Comparison of ENCODE assay signal across 2 cellular contexts in the genomic region with DNA sequence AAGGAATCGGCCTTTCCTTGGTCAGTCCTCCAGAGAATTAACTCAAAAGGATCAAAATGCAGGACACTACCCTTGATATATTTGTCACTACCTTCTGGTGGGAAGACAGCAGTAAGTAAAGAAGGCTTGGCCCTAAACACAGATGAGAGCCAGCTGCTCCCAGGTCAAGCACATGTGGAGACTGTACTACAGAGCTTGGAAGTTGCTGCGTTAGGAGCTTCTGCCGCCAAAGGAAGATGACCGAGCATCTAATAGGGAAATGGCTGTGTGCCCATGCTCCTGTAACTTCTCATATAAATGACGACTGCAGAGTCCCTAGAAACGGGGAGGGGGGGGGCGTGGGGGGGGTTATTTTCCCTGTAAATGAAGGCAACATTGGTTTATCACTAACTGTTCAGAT.
TF ChIP-seq lines count a peak whose summit lies in the region.

No MANE protein-coding gene starts in this region.

TF ChIP-seq in liver, 16 proteins besides CTCF, POLR2A, EP300 and RAD21 (continued from another document):
- TF ChIP-seq, protein P1, sequence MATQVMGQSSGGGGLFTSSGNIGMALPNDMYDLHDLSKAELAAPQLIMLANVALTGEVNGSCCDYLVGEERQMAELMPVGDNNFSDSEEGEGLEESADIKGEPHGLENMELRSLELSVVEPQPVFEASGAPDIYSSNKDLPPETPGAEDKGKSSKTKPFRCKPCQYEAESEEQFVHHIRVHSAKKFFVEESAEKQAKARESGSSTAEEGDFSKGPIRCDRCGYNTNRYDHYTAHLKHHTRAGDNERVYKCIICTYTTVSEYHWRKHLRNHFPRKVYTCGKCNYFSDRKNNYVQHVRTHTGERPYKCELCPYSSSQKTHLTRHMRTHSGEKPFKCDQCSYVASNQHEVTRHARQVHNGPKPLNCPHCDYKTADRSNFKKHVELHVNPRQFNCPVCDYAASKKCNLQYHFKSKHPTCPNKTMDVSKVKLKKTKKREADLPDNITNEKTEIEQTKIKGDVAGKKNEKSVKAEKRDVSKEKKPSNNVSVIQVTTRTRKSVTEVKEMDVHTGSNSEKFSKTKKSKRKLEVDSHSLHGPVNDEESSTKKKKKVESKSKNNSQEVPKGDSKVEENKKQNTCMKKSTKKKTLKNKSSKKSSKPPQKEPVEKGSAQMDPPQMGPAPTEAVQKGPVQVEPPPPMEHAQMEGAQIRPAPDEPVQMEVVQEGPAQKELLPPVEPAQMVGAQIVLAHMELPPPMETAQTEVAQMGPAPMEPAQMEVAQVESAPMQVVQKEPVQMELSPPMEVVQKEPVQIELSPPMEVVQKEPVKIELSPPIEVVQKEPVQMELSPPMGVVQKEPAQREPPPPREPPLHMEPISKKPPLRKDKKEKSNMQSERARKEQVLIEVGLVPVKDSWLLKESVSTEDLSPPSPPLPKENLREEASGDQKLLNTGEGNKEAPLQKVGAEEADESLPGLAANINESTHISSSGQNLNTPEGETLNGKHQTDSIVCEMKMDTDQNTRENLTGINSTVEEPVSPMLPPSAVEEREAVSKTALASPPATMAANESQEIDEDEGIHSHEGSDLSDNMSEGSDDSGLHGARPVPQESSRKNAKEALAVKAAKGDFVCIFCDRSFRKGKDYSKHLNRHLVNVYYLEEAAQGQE (IDR thresholded peaks at IDR 0.05), result no peak

TF ChIP-seq in HepG2, 621 proteins besides CTCF, POLR2A, EP300 and RAD21 (continued from another document):
- TF ChIP-seq, protein P2, sequence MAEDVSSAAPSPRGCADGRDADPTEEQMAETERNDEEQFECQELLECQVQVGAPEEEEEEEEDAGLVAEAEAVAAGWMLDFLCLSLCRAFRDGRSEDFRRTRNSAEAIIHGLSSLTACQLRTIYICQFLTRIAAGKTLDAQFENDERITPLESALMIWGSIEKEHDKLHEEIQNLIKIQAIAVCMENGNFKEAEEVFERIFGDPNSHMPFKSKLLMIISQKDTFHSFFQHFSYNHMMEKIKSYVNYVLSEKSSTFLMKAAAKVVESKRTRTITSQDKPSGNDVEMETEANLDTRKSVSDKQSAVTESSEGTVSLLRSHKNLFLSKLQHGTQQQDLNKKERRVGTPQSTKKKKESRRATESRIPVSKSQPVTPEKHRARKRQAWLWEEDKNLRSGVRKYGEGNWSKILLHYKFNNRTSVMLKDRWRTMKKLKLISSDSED (CRISPR knock-in tag; IDR thresholded peaks at IDR 0.05), result no peak
- TF ChIP-seq ZNF530 (CRISPR knock-in tag; IDR thresholded peaks at IDR 0.05; ENCODE audit: low read depth) (no peak), ARHGAP35 (CRISPR knock-in tag; IDR thresholded peaks at IDR 0.05; ENCODE audit: borderline replicate concordance) (no peak), REXO4 (CRISPR knock-in tag; IDR thresholded peaks at IDR 0.05; ENCODE audit: borderline replicate concordance) (no peak), SUZ12 (IDR thresholded peaks at IDR 0.05; ENCODE audit: low read depth, low read length) (no peak), HHEX (CRISPR knock-in tag; IDR thresholded peaks at IDR 0.05) (no peak), ZNF83 (CRISPR knock-in tag; IDR thresholded peaks at IDR 0.05; ENCODE audit: borderline replicate concordance) (no peak), ZNF546 (CRISPR knock-in tag; conservative IDR thresholded peaks at IDR 0.05) (no peak), CENPT (CRISPR knock-in tag; IDR thresholded peaks at IDR 0.05; ENCODE audit: low read depth) (no peak), YY1 (IDR thresholded peaks at IDR 0.05; ENCODE audit: insufficient read depth, insufficient replicate concordance, low read depth, low read length) (no peak)
- TF ChIP-seq, protein P3, sequence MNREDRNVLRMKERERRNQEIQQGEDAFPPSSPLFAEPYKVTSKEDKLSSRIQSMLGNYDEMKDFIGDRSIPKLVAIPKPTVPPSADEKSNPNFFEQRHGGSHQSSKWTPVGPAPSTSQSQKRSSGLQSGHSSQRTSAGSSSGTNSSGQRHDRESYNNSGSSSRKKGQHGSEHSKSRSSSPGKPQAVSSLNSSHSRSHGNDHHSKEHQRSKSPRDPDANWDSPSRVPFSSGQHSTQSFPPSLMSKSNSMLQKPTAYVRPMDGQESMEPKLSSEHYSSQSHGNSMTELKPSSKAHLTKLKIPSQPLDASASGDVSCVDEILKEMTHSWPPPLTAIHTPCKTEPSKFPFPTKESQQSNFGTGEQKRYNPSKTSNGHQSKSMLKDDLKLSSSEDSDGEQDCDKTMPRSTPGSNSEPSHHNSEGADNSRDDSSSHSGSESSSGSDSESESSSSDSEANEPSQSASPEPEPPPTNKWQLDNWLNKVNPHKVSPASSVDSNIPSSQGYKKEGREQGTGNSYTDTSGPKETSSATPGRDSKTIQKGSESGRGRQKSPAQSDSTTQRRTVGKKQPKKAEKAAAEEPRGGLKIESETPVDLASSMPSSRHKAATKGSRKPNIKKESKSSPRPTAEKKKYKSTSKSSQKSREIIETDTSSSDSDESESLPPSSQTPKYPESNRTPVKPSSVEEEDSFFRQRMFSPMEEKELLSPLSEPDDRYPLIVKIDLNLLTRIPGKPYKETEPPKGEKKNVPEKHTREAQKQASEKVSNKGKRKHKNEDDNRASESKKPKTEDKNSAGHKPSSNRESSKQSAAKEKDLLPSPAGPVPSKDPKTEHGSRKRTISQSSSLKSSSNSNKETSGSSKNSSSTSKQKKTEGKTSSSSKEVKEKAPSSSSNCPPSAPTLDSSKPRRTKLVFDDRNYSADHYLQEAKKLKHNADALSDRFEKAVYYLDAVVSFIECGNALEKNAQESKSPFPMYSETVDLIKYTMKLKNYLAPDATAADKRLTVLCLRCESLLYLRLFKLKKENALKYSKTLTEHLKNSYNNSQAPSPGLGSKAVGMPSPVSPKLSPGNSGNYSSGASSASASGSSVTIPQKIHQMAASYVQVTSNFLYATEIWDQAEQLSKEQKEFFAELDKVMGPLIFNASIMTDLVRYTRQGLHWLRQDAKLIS (CRISPR knock-in tag; IDR thresholded peaks at IDR 0.05), result no peak
TF ChIP-seq in HepG2: peak in this region for 0.
